28 cellular contexts compared by ENCODE assay signal in genomic region chr11:9310485-9310884, GRCh38.
"Had no signal": no experiment of that assay in that cellular context is flagged by ENCODE, and none has a peak within 500 bp of the region (broad histone marks: within the 10 kb centered on the region; RNA-seq: fewer than 3 reads in every experiment).

No MANE protein-coding gene starts in this region.

- H3K27ac Mint-ChIP-seq: activated CD4-positive, alpha-beta memory T cell treated with anti-CD3 and anti-CD28 coated beads, Interleukin-2, amount 10 ng/mL, durations not matched to agents 7 days and 5 days; activated T-helper 17 cell treated with anti-CD3 and anti-CD28 coated beads, Interleukin-2, amount 50 U/mL, for 72 hours; stimulated activated memory B cell treated with anti-CD40 and anti-IgM and Interleukin-4, amounts not matched to agents 10 μg/mL and 1 μg/mL and 100 μg/mL, for 72 hours had no signal

- H3K27ac ChIP-seq: epithelial cell of prostate, hepatocyte, left ventricle myocardium inferior, pancreas, prostate gland, sigmoid colon, tibial artery had no signal

- ATAC-seq: activated T-cell treated with anti-CD3 and anti-CD28 coated beads, Interleukin-2, amount 50 U/mL, for 4 hours; activated T-helper 17 cell treated with anti-CD3 and anti-CD28 coated beads, Interleukin-2, amount 50 U/mL, for 72 hours; pancreas; stimulated activated memory B cell treated with anti-CD40 and anti-IgM and Interleukin-4, amounts not matched to agents 10 μg/mL and 1 μg/mL and 100 μg/mL, for 72 hours; stimulated activated naive CD8-positive, alpha-beta T cell treated with anti-CD3 and anti-CD28 coated beads, Interleukin-15, amount 100 ng/mL, for 72 hours had no signal

- H3K36me3 ChIP-seq: left ventricle myocardium inferior, pancreas, prostate gland, sigmoid colon, tibial artery had no signal

- H3K27me3 ChIP-seq: hepatocyte, pancreas, sigmoid colon, tibial artery had no signal

- H3K27me3 Mint-ChIP-seq: activated CD4-positive, alpha-beta memory T cell treated with anti-CD3 and anti-CD28 coated beads, Interleukin-2, amount 10 ng/mL, durations not matched to agents 7 days and 5 days; activated T-helper 17 cell treated with anti-CD3 and anti-CD28 coated beads, Interleukin-2, amount 50 U/mL, for 72 hours; naive B cell; stimulated activated memory B cell treated with anti-CD40 and anti-IgM and Interleukin-4, amounts not matched to agents 10 μg/mL and 1 μg/mL and 100 μg/mL, for 72 hours; stimulated activated naive CD8-positive, alpha-beta T cell treated with anti-CD3 and anti-CD28 coated beads, Interleukin-15, amount 100 ng/mL, for 72 hours had no signal

- H3K4me3 Mint-ChIP-seq: activated CD4-positive, alpha-beta memory T cell treated with anti-CD3 and anti-CD28 coated beads, Interleukin-2, amount 10 ng/mL, durations not matched to agents 7 days and 5 days; activated T-cell treated with anti-CD3 and anti-CD28 coated beads, Interleukin-2, amount 50 U/mL, for 4 hours; activated T-helper 17 cell treated with anti-CD3 and anti-CD28 coated beads, Interleukin-2, amount 50 U/mL, for 72 hours; stimulated activated memory B cell treated with anti-CD40 and anti-IgM and Interleukin-4, amounts not matched to agents 10 μg/mL and 1 μg/mL and 100 μg/mL, for 72 hours had no signal

- H3K9me3 ChIP-seq: left ventricle myocardium inferior, pancreas, prostate gland, sigmoid colon, tibial artery had no signal

- H3K4me3 ChIP-seq: hepatocyte, left ventricle myocardium inferior, lung, pancreas, prostate gland, sigmoid colon, tibial artery had no signal

- DNase-seq: activated CD4-positive, alpha-beta memory T cell treated with anti-CD3 and anti-CD28 coated beads, Interleukin-2, amount 10 ng/mL, durations not matched to agents 7 days and 5 days; activated CD4-positive, alpha-beta T cell treated with anti-CD3 and anti-CD28 coated beads for 48 hours; activated CD8-positive, alpha-beta memory T cell treated with anti-CD3 and anti-CD28 coated beads, Interleukin-2, amount 50 U/mL, for 48 hours; activated gamma-delta T cell treated with Interleukin-2 at 50 U/mL for 16 hours; activated naive CD4-positive, alpha-beta T cell treated with anti-CD3 and anti-CD28 coated beads, Interleukin-2, amount 50 U/mL, for 16 hours; activated T-cell treated with anti-CD3 and anti-CD28 coated beads, Interleukin-2, amount 50 U/mL, for 4 hours; anterior cingulate cortex; dermis blood vessel endothelial cell; effector CD4-positive, alpha-beta T cell; islet precursor cell; left ventricle myocardium inferior; naive B cell; nucleus accumbens; pancreas; retina; sigmoid colon; small intestine; stimulated activated CD4-positive, alpha-beta T cell treated with anti-CD3 and anti-CD28 coated beads, Interleukin-4, amount 100 ng/mL, for 4 hours; stimulated activated CD8-positive, alpha-beta memory T cell treated with anti-CD3 and anti-CD28 coated beads, Interleukin-4, amount 100 ng/mL, for 48 hours; stimulated activated naive CD8-positive, alpha-beta T cell treated with anti-CD3 and anti-CD28 coated beads, Interleukin-15, amount 100 ng/mL, for 72 hours; substantia nigra; tibial artery had no signal

- H3K9me3 Mint-ChIP-seq: activated T-cell treated with anti-CD3 and anti-CD28 coated beads, Interleukin-2, amount 50 U/mL, for 4 hours; activated T-helper 17 cell treated with anti-CD3 and anti-CD28 coated beads, Interleukin-2, amount 50 U/mL, for 72 hours; naive B cell had no signal
